22 cellular contexts compared by ENCODE assay signal in genomic region chr1:177490240-177490639, GRCh38.
"Had no signal": no experiment of that assay in that cellular context is flagged by ENCODE, and none has a peak within 500 bp of the region (broad histone marks: within the 10 kb centered on the region; RNA-seq: fewer than 3 reads in every experiment).

No MANE protein-coding gene starts in this region.

- H3K27me3 ChIP-seq: adrenal gland, breast epithelium, sigmoid colon had no signal

- ATAC-seq: activated CD4-positive, CD25-positive, alpha-beta regulatory T cell treated with anti-CD3 and anti-CD28 coated beads, Interleukin-2, amount 50 U/mL, for 24 hours; activated T-cell treated with anti-CD3 and anti-CD28 coated beads, Interleukin-2, amount 50 U/mL, for 72 hours; lower lobe of right lung had no signal

- H2AFZ ChIP-seq: parathyroid adenoma had no signal

- DNase-seq: activated CD4-positive, alpha-beta T cell treated with anti-CD3 and anti-CD28 coated beads, Interleukin-2, amount 50 U/mL, for 1 hour; activated CD8-positive, alpha-beta memory T cell treated with anti-CD3 and anti-CD28 coated beads, Interleukin-2, amount 50 U/mL, for 4 hours; activated effector memory CD4-positive, alpha-beta T cell treated with anti-CD3 and anti-CD28 coated beads, Interleukin-2, amount 50 U/mL, for 16 hours; activated T-cell treated with anti-CD3 and anti-CD28 coated beads, Interleukin-2, amount 50 U/mL, for 72 hours; adrenal gland; erythroblast; hypothalamus; lower lobe of right lung; natural killer cell; sigmoid colon; stimulated activated CD4-positive, alpha-beta T cell treated with anti-CD3 and anti-CD28 coated beads, Interleukin-4, amount 100 ng/mL, for 4 hours; stimulated activated naive CD4-positive, alpha-beta T cell; T1000 had no signal

- H3K4me1 ChIP-seq: adrenal gland, breast epithelium, lower lobe of right lung, parathyroid adenoma, sigmoid colon had no signal

- FAIRE-seq: astrocyte, endometrium, frontal cortex, keratinocyte, urothelium cell line had no signal

- H3K27ac ChIP-seq: adrenal gland, breast epithelium, coronary artery, lower lobe of right lung, parathyroid adenoma, sigmoid colon had no signal

- H3K4me3 ChIP-seq: adrenal gland, breast epithelium, coronary artery, lower lobe of right lung, sigmoid colon had no signal

- H3K9me3 ChIP-seq: breast epithelium, lower lobe of right lung, sigmoid colon had no signal

- H3K79me2 ChIP-seq: parathyroid adenoma had no signal

- H3K9ac ChIP-seq: parathyroid adenoma had no signal

- H3K36me3 ChIP-seq: adrenal gland, breast epithelium, lower lobe of right lung, sigmoid colon had no signal
